Comparison of ENCODE assay signal across 9 cellular contexts in the genomic region with DNA sequence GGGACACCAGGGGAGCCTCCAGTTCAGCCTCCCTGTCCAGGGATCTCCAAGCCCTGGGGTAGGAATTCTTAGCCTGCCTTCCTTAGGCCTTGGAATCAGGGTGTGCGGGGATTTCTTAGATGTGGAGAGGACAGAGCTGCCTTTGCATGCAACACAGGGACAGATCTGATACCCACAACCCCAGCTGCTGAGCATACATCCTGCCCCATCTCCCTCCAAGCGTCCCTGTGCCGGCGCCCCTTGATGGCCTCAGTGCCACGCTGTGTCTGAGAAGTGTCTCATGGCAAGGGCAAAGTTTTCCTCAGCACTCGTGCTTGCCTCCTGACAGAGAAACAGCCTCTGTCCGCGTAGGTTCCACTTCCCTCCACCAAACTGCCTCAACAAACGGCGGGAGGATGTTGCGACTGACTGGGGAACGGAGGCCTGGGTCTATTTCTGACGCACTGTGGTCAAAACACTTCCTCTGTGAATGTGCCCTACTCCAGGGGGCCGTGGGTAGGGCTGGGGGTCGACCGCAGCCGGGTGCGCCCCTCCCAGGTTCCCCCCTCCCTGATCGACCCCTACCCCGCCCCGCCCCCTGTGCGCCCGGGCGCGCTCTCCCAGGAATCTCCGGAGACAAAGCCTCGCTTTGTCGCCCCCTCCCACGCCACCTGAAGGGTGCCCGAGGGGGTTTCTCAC. TPM values are rescaled to one million over a fixed set of nuclear protein-coding genes. Genes with fewer than 3 reads are reported as not detected.
DNase-seq lines count a peak whose midpoint lies in the region; ATAC-seq and TF ChIP-seq lines count a peak whose summit lies in the region.
"Had no signal": no experiment of that assay in that cellular context is flagged by ENCODE, and none has a peak within 500 bp of the region (broad histone marks: within the 10 kb centered on the region; RNA-seq: fewer than 3 reads in every experiment).

No MANE protein-coding gene starts in this region.

- peak overlapping the region; percentile 69; the same call in 1 of the 2 replicates for H3K27ac ChIP-seq in HCT116 (ENCODE audit: low read depth, low read length)
- H3K27ac ChIP-seq in temporal lobe (ENCODE audit: low read depth, low read length), result peak overlapping the region; percentile 77
- H3K27ac ChIP-seq: foreskin keratinocyte had no signal

- H4K20me1 ChIP-seq in HCT116 (ENCODE audit: insufficient read depth), result no peaks in the 10 kb centered on the region

- in situ Hi-C loops in ACHN (cut with HindIII; ENCODE audit: low pct_ligation_motif_present, low pct_unique_long_range_greater_than_20kb, low sequenced_read_pairs), result no loop called here

- no peak for TF ChIP-seq RAD21 in HCT116 (IDR thresholded peaks at IDR 0.05; ENCODE audit: low read depth)

- no peak overlapping the region for H2AFZ ChIP-seq in HCT116 (ENCODE audit: low read depth, low read length, poor library complexity, severe bottlenecking)

- no peak for ATAC-seq in HCT116

- peak; percentile 74 for DNase-seq in GM10266 (ENCODE audit: extremely low spot score)
- DNase-seq in HCT116 (ENCODE audit: low read depth, low spot score), result no peak
- DNase-seq in NCI-H2171 treated with DMSO at 0.1 percent for 48 hours (lab: John Stamatoyannopoulos, UW), result peak; percentile 42
- DNase-seq in activated CD8-positive, alpha-beta memory T cell treated with anti-CD3 and anti-CD28 coated beads for 4 hours (ENCODE audit: low read depth in 2 of 2), result peak; percentile 42 to 45
- peak; percentile 32 for DNase-seq in epidermal melanocyte (ENCODE audit: insufficient read length, low spot score)
- DNase-seq in ACHN, result no peak

- no peaks in the 10 kb centered on the region for H3K9me2 ChIP-seq in HCT116 (ENCODE audit: insufficient read depth)

- no peaks in the 10 kb centered on the region for H3K79me2 ChIP-seq in HCT116 (ENCODE audit: insufficient read depth, low read length)

- H3K4me3 Mint-ChIP-seq in nephron, result peak overlapping the region; percentile 97

- TF ChIP-seq POLR2A in HCT116 (IDR thresholded peaks at IDR 0.05; ENCODE audit: borderline replicate concordance, extremely low read depth, insufficient read depth, insufficient read length), result no peak

- RAD21 ChIA-PET in HCT116 (lab: Charles Lee; ENCODE audit: low non-redundant PET in 1 of 2, low total read pairs in 2 of 2, uncharacterized antibody in 2 of 2, unreplicated experiment in 2 of 2), result no interaction called here

- H3K27me3 ChIP-seq in HCT116 (ENCODE audit: insufficient read depth, low read length), result no peaks in the 10 kb centered on the region
- H3K27me3 ChIP-seq: foreskin keratinocyte had no signal

- H3K27me3 Mint-ChIP-seq in nephron (ENCODE audit: low read depth), result peaks cover 14% of the 10 kb centered on the region

- peak overlapping the region; percentile 82 to 85 for H3K4me3 ChIP-seq in HCT116 (replicated peaks in 1 of 2; ENCODE audit: low read depth in 1 of 2, low read length in 2 of 2)

- H3K4me1 ChIP-seq in HCT116 (ENCODE audit: control insufficient read depth in 1 of 2, insufficient read depth in 2 of 2, low read length in 2 of 2), result peaks cover 4 to 43% of the 10 kb centered on the region in 2 experiments; a peak in 3 of 4 replicates

- H3K9ac ChIP-seq in HCT116 (ENCODE audit: low read length), result peak overlapping the region; percentile 56

- intact Hi-C loops in HCT116 (cut with micrococcal nuclease), result no loop called here

- no peaks in the 10 kb centered on the region for H3K9me3 ChIP-seq in HCT116 (ENCODE audit: control insufficient read depth in 1 of 2, insufficient read depth in 1 of 2, low read depth in 1 of 2, low read length in 2 of 2)

- peaks cover 0 to 5% of the 10 kb centered on the region in 2 experiments; a peak in 1 of 4 replicates for H3K36me3 ChIP-seq in HCT116 (ENCODE audit: control insufficient read depth in 1 of 2, insufficient read depth in 2 of 2, low read length in 2 of 2)

- BruUV-seq in HCT116 (replicated peaks; lab: Mats Ljungman, UMichigan), result no TSS peak

- no peaks in the 10 kb centered on the region for H3K9me3 Mint-ChIP-seq in nephron

- POLR2A ChIA-PET in HCT116 (lab: Charles Lee), result interaction anchor here (1.4 to 1.6 kb wide), 2 partner anchors 13 to 14 kb away, joined by 5 read pairs; partner anchors contain the start of genes PPIL6 and SMPD2

- H3K4me2 ChIP-seq in HCT116 (ENCODE audit: low read length), result peak overlapping the region; percentile 93

- H3K4me1 Mint-ChIP-seq in nephron, result peaks cover 29% of the 10 kb centered on the region

- peaks cover 7% of the 10 kb centered on the region for H3K36me3 Mint-ChIP-seq in nephron (ENCODE audit: low read depth)

- CTCF ChIA-PET in HCT116 (lab: Charles Lee), result no interaction called here

- TF ChIP-seq CTCF in GM10266 (IDR thresholded peaks at IDR 0.05; ENCODE audit: control insufficient read depth, insufficient read depth, low read depth, missing control alignments) (no peak), HCT116 (IDR thresholded peaks at IDR 0.05 in 2 of 3, conservative IDR thresholded peaks at IDR 0.05 in 1 of 3; ENCODE audit: borderline replicate concordance in 1 of 3, insufficient read depth in 1 of 3, low read depth in 2 of 3, low read length in 2 of 3) (no peak), nephron (IDR thresholded peaks at IDR 0.05; ENCODE audit: unreplicated experiment in 3 of 3) (no peak)

- H3K27ac Mint-ChIP-seq in nephron, result peak overlapping the region; percentile 70 to 85 (median 72)

TF ChIP-seq in HCT116, 20 proteins besides CTCF, POLR2A, EP300 and RAD21 (continues in another document):
- TF ChIP-seq POLR2AphosphoS5 (IDR thresholded peaks at IDR 0.05; ENCODE audit: low read depth, low read length), result no peak
- no peak for TF ChIP-seq EZH2phosphoT487 (IDR thresholded peaks at IDR 0.05; ENCODE audit: borderline replicate concordance)
- no peak for TF ChIP-seq JUND (IDR thresholded peaks at IDR 0.05)
- TF ChIP-seq FOSL1 (IDR thresholded peaks at IDR 0.05; ENCODE audit: low read depth), result no peak
- TF ChIP-seq ELF1 (IDR thresholded peaks at IDR 0.05; ENCODE audit: borderline replicate concordance, low read depth), result no peak
- TF ChIP-seq SP1 (IDR thresholded peaks at IDR 0.05; ENCODE audit: low read depth), result no peak
- TF ChIP-seq CBX3 (IDR thresholded peaks at IDR 0.05; ENCODE audit: low read depth), result no peak
- TF ChIP-seq SRF (IDR thresholded peaks at IDR 0.05; ENCODE audit: low read depth), result no peak
- TF ChIP-seq, protein P1, sequence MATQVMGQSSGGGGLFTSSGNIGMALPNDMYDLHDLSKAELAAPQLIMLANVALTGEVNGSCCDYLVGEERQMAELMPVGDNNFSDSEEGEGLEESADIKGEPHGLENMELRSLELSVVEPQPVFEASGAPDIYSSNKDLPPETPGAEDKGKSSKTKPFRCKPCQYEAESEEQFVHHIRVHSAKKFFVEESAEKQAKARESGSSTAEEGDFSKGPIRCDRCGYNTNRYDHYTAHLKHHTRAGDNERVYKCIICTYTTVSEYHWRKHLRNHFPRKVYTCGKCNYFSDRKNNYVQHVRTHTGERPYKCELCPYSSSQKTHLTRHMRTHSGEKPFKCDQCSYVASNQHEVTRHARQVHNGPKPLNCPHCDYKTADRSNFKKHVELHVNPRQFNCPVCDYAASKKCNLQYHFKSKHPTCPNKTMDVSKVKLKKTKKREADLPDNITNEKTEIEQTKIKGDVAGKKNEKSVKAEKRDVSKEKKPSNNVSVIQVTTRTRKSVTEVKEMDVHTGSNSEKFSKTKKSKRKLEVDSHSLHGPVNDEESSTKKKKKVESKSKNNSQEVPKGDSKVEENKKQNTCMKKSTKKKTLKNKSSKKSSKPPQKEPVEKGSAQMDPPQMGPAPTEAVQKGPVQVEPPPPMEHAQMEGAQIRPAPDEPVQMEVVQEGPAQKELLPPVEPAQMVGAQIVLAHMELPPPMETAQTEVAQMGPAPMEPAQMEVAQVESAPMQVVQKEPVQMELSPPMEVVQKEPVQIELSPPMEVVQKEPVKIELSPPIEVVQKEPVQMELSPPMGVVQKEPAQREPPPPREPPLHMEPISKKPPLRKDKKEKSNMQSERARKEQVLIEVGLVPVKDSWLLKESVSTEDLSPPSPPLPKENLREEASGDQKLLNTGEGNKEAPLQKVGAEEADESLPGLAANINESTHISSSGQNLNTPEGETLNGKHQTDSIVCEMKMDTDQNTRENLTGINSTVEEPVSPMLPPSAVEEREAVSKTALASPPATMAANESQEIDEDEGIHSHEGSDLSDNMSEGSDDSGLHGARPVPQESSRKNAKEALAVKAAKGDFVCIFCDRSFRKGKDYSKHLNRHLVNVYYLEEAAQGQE (IDR thresholded peaks at IDR 0.05; ENCODE audit: low read depth), result no peak
- no peak for TF ChIP-seq ZBTB33 (IDR thresholded peaks at IDR 0.05; ENCODE audit: extremely low read depth, insufficient replicate concordance, low read length)
- no peak for TF ChIP-seq YY1 (IDR thresholded peaks at IDR 0.05; ENCODE audit: extremely low read depth, insufficient replicate concordance, low read depth, low read length)
- TF ChIP-seq TCF7L2 (IDR thresholded peaks at IDR 0.05; ENCODE audit: borderline replicate concordance, extremely low read depth, insufficient read depth, insufficient read length), result no peak
- TF ChIP-seq ZNF274 (IDR thresholded peaks at IDR 0.05; ENCODE audit: low read depth, low read length), result no peak
- no peak for TF ChIP-seq EZH2 (IDR thresholded peaks at IDR 0.05)

RNA-seq across cellular contexts. Expression of gene MICAL1, which starts 0.9 kb away (rescaled TPM):
- total RNA-seq in HCT116 (2021; ENCODE audit: unreplicated experiment) (23.9 TPM), temporal lobe (29.7 TPM)
- polyA plus RNA-seq in HCT116 (2012), result 18.8 TPM in 2 replicates

RNA-seq across cellular contexts. Expression of gene SMPD2, which starts 14.1 kb away (rescaled TPM):
- total RNA-seq in HCT116 (2021; ENCODE audit: unreplicated experiment), result 14.7 TPM
- polyA plus RNA-seq in HCT116 (2012), result 10.0 and 11.4 TPM in 2 replicates
- 3.4 TPM for total RNA-seq in temporal lobe

RNA-seq across cellular contexts. Expression of gene PPIL6, which starts 14.2 kb away (rescaled TPM):
- 3.3 TPM for total RNA-seq in HCT116 (2021; ENCODE audit: unreplicated experiment)
- polyA plus RNA-seq in HCT116 (2012), result 1.5 and 1.8 TPM in 2 replicates
- 21.1 TPM for total RNA-seq in temporal lobe

RNA-seq across cellular contexts. Expression of gene ZBTB24, which starts 28.4 kb away (rescaled TPM):
- total RNA-seq in HCT116 (2021; ENCODE audit: unreplicated experiment) (11.3 TPM), temporal lobe (10.3 TPM)
- polyA plus RNA-seq in HCT116 (2012), result 2.8 and 3.7 TPM in 2 replicates

Comparison
In these comparisons a context has a peak if more than half of its experiments do, and no peak if none do; other contexts are left out.
1. DNase-seq: peak in GM10266 (single experiment), NCI-H2171 treated with DMSO at 0.1 percent for 48 hours (single experiment), activated CD8-positive, alpha-beta memory T cell treated with anti-CD3 and anti-CD28 coated beads for 4 hours (2 of 2) and epidermal melanocyte (single experiment); none in HCT116 (single experiment) and ACHN (single experiment).